ENCODE assay signal across 13 cellular contexts in the genomic region with DNA sequence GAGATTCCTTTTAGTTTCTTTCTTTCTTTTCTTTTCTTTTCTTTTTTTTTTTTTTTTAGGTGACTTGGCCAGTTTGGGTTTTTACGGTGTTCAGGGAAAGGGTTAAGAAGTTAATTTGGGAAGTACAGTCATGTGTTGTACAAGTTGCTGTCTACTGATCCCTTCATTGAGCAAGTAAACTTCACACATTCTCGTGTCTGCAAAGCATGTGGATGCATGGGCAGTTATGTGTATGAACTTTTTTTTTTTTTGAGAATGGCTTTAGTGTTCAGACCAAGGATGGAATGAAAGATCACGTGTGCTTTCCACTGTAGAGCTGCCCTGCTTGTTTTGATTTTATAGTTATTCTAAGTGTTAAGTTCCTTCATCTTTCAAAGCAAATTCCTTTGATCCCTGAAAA.
A peak's percentile ranks its signal among the peaks of the same experiment; 100 is the strongest.
DNase-seq lines count a peak whose midpoint lies in the region; ATAC-seq and TF ChIP-seq lines count a peak whose summit lies in the region.
"Had no signal": no experiment of that assay in that cellular context is flagged by ENCODE, and none has a peak within 500 bp of the region (broad histone marks: within the 10 kb centered on the region; RNA-seq: fewer than 3 reads in every experiment).

No MANE protein-coding gene starts in this region.

- H3K36me3 ChIP-seq in PC-3 (ENCODE audit: low read depth, low read length), result no peaks in the 10 kb centered on the region
- H3K36me3 ChIP-seq in esophagus squamous epithelium, result no peaks in the 10 kb centered on the region

- H3K9me2 ChIP-seq in PC-3 (replicated peaks; ENCODE audit: low read length), result no peaks in the 10 kb centered on the region

- POLR2A ChIA-PET in PC-3 (lab: Charles Lee; ENCODE audit: unreplicated experiment), result interaction anchor here (0.6 kb wide), 1 partner anchor 139 kb away, joined by 4 read pairs; no protein-coding TSS in a partner anchor

- H3K27me3 ChIP-seq in PC-3 (ENCODE audit: low read length) (no peaks in the 10 kb centered on the region), esophagus squamous epithelium (no peaks in the 10 kb centered on the region)

- no peak for ATAC-seq in PC-3
- peak; percentile 22 for ATAC-seq in sciatic nerve
- ATAC-seq in left colon, result no peak
- ATAC-seq in HG03354 (IDR thresholded peaks at IDR 0.05; ENCODE audit: poor library complexity, severe bottlenecking, unreplicated experiment), result no peak

- CTCF ChIA-PET in PC-3 (lab: Charles Lee), result no interaction called here

- no peak overlapping the region for H2AFZ ChIP-seq in PC-3 (ENCODE audit: low read length)

- WGBS in esophagus squamous epithelium, 2 donors, result 23 to 30% methylated on average over 3 of the region's 3 CpGs

- H4K20me1 ChIP-seq in PC-3 (ENCODE audit: low read length), result no peaks in the 10 kb centered on the region

- no TSS peak for BruUV-seq in PC-3 (replicated peaks; lab: Mats Ljungman, UMichigan)

- H3F3A ChIP-seq in PC-3 (ENCODE audit: low read length, unreplicated experiment), result peaks cover 9% of the 10 kb centered on the region

- H3K4me2 ChIP-seq in PC-3 (ENCODE audit: low read length), result peak overlapping the region; percentile 85; the same call in 1 of the 2 replicates

- H3K79me2 ChIP-seq in PC-3 (ENCODE audit: low read length), result peaks cover 18% of the 10 kb centered on the region

- H3K4me3 ChIP-seq in PC-3 (ENCODE audit: low read length) (no peak overlapping the region), esophagus squamous epithelium (no peak overlapping the region)

- H3K9me3 ChIP-seq in PC-3 (ENCODE audit: low read length) (no peaks in the 10 kb centered on the region), esophagus squamous epithelium (no peaks in the 10 kb centered on the region)

- H3K27ac ChIP-seq in PC-3 (ENCODE audit: low read length) (no peak overlapping the region), esophagus squamous epithelium (peak overlapping the region in 3 of 4 donors; percentile 68 to 79 (median 73))

- peaks cover 54% of the 10 kb centered on the region for H3K4me1 ChIP-seq in PC-3 (ENCODE audit: insufficient read depth, low read length)
- peaks cover 15 to 76% (median 35%) of the 10 kb centered on the region in 3 donors for H3K4me1 ChIP-seq in esophagus squamous epithelium

- intact Hi-C loops in PC-3 (cut with micrococcal nuclease), result no loop called here
- intact Hi-C loops in esophagus squamous epithelium (cut with DNase I), result no loop called here
- intact Hi-C loops in sciatic nerve (cut with DNase I), result no loop called here
- intact Hi-C loops in left colon (cut with DNase I, micrococcal nuclease), result no loop called here

- no peak for TF ChIP-seq CTCF in PC-3 (conservative IDR thresholded peaks at IDR 0.05; ENCODE audit: low read depth, low read length)
- TF ChIP-seq CTCF in esophagus squamous epithelium (IDR thresholded peaks at IDR 0.05), result no peak

- DNase-seq in CD1c-positive myeloid dendritic cell (ENCODE audit: extremely low spot score) (peak; percentile 15), PC-3 (no peak), esophagus squamous epithelium (lab: John Stamatoyannopoulos, UW) (no peak), sciatic nerve (ENCODE audit: low spot score) (no peak), left colon (no peak), amniotic stem cell (lab: John Stamatoyannopoulos, UW) (no peak)
- DNase-seq in activated naive CD4-positive, alpha-beta T cell treated with anti-CD3 and anti-CD28 coated beads, Interleukin-2, amount 50 U/mL, for 16 hours, result no peak
- DNase-seq: activated T-cell treated with anti-CD3 and anti-CD28 coated beads, Interleukin-2, amount 50 U/mL, for 24 hours; GOT3; posterior cingulate gyrus; stimulated activated CD4-positive, alpha-beta T cell treated with anti-CD3 and anti-CD28 coated beads, Interleukin-2, amount 100 ng/mL, for 24 hours; SW 1271 had no signal

- no peak overlapping the region for H3K9ac ChIP-seq in PC-3 (ENCODE audit: low read length)

- TF ChIP-seq POLR2A in esophagus squamous epithelium (IDR thresholded peaks at IDR 0.05), result no peak
